ENCODE assay signal across 8 cellular contexts in the genomic region with DNA sequence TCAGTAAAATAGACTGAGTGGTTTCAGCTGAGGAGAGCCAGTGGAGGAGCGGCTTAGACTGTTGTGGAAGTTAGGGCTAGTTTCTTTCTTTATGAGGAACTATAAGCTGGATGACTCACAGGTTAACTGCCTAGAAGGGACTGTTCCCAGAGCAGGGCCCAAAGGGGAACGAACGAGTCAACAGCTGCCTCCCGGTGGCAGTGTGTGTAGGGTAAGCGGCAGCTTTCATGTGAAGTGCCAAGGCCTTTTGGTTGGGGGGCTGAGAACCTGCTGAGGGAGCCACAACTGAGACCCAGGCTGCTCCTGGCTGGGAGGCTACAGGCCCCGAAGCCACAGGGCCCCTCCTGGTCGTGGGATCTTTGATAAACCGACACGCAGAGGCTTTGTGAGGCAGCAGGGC. TPM values are rescaled to one million over a fixed set of nuclear protein-coding genes. Genes with fewer than 3 reads are reported as not detected.
DNase-seq lines count a peak whose midpoint lies in the region; ATAC-seq and TF ChIP-seq lines count a peak whose summit lies in the region.

No MANE protein-coding gene starts in this region.

- H3K4me1 ChIP-seq in lower lobe of right lung, result peaks cover 54% of the 10 kb centered on the region
- peaks cover 38% of the 10 kb centered on the region for H3K4me1 ChIP-seq in upper lobe of right lung

- DNase-seq in activated naive CD4-positive, alpha-beta T cell treated with Interleukin-2 at 50 U/mL for 16 hours, result peak; percentile 53
- DNase-seq in activated naive CD4-positive, alpha-beta T cell (lab: John Stamatoyannopoulos, UW), result no peak
- peak; percentile 72 for DNase-seq in activated naive CD4-positive, alpha-beta T cell treated with anti-CD3 and anti-CD28 coated beads, Interleukin-2, amount 50 U/mL, for 16 hours
- DNase-seq in lower lobe of right lung (peak; percentile 75), upper lobe of right lung (peak; percentile 70), NCI-H1092 (lab: John Stamatoyannopoulos, UW) (no peak), NCI-H82 treated with DMSO at 0.1 percent for 48 hours (lab: John Stamatoyannopoulos, UW; ENCODE audit: unreplicated experiment) (no peak)
- no peak for DNase-seq in effector CD4-positive, alpha-beta T cell

- intact Hi-C loops in lower lobe of right lung (cut with DNase I), result no loop called here
- intact Hi-C loops in upper lobe of right lung (cut with DNase I), result no loop called here

- TF ChIP-seq CTCF in lower lobe of right lung (IDR thresholded peaks at IDR 0.05), result no peak
- TF ChIP-seq CTCF in upper lobe of right lung (IDR thresholded peaks at IDR 0.05), result no peak

- H3K9me3 ChIP-seq in lower lobe of right lung (no peaks in the 10 kb centered on the region), upper lobe of right lung (no peaks in the 10 kb centered on the region)

- no peak overlapping the region for H3K27ac ChIP-seq in lower lobe of right lung
- peak overlapping the region; percentile 8 for H3K27ac ChIP-seq in upper lobe of right lung

- H3K27me3 ChIP-seq in lower lobe of right lung (ENCODE audit: low read depth) (no peaks in the 10 kb centered on the region), upper lobe of right lung (no peaks in the 10 kb centered on the region)

- H3K4me3 ChIP-seq in lower lobe of right lung (no peak overlapping the region), upper lobe of right lung (no peak overlapping the region)

- ATAC-seq in lower lobe of right lung (peak; percentile 53 to 74), upper lobe of right lung (peak; percentile 80)

- peaks cover 100% of the 10 kb centered on the region for H3K36me3 ChIP-seq in lower lobe of right lung
- peaks cover 100% of the 10 kb centered on the region for H3K36me3 ChIP-seq in upper lobe of right lung

RNA-seq across cellular contexts. Expression of a gene that starts 7.0 kb away (rescaled TPM):
- total RNA-seq in lower lobe of right lung (450 TPM), upper lobe of right lung (501 TPM)

RNA-seq across cellular contexts. Expression of a gene that starts 21.0 kb away (rescaled TPM):
- total RNA-seq in lower lobe of right lung (105 TPM), upper lobe of right lung (118 TPM)

RNA-seq across cellular contexts. Expression of a gene that starts 30.9 kb away (rescaled TPM):
- total RNA-seq in lower lobe of right lung (25.0 TPM), upper lobe of right lung (25.4 TPM)

RNA-seq across cellular contexts. Expression of a gene that starts 33.9 kb away (rescaled TPM):
- total RNA-seq in lower lobe of right lung (20.1 TPM), upper lobe of right lung (22.6 TPM)

Comparison
In these comparisons a context has a peak if more than half of its experiments do, and no peak if none do; other contexts are left out.
1. DNase-seq: peak in activated naive CD4-positive, alpha-beta T cell treated with Interleukin-2 at 50 U/mL for 16 hours (single experiment), activated naive CD4-positive, alpha-beta T cell treated with anti-CD3 and anti-CD28 coated beads, Interleukin-2, amount 50 U/mL, for 16 hours (single experiment), lower lobe of right lung (single experiment) and upper lobe of right lung (single experiment); none in activated naive CD4-positive, alpha-beta T cell (0 of 4), effector CD4-positive, alpha-beta T cell (single experiment), NCI-H1092 (single experiment) and NCI-H82 treated with DMSO at 0.1 percent for 48 hours (single experiment).